ENCODE assay signal across 23 cellular contexts in genomic region chr1:4482526-4482925, GRCh38.
DNase-seq lines count a peak whose midpoint lies in the region; ATAC-seq and TF ChIP-seq lines count a peak whose summit lies in the region.
"Had no signal": no experiment of that assay in that cellular context is flagged by ENCODE, and none has a peak within 500 bp of the region (broad histone marks: within the 10 kb centered on the region; RNA-seq: fewer than 3 reads in every experiment).

No MANE protein-coding gene starts in this region.

- no peak for TF ChIP-seq EP300 in sigmoid colon (IDR thresholded peaks at IDR 0.05)

- peak; percentile 89 for DNase-seq in chondrocyte (ENCODE audit: low spot score)
- DNase-seq in neuronal stem cell (ENCODE audit: low spot score), result no peak
- peak; percentile 39 for DNase-seq in sigmoid colon
- no peak for DNase-seq in SHP77 (lab: John Stamatoyannopoulos, UW)
- no peak for DNase-seq in central memory CD4-positive, alpha-beta T cell
- DNase-seq in GDM1 (lab: John Stamatoyannopoulos, UW), result no peak
- no peak for DNase-seq in mucosa of descending colon
- DNase-seq: AML-193; CD4-positive, CD25-positive, alpha-beta regulatory T cell; CD8-positive, alpha-beta memory T cell; COR-L47; DMS 273 treated with DMSO at 0.1 percent for 48 hours; DMS53; DND-41; EL; GOT3; H7; HFFc6 had no signal

- peaks cover 39% of the 10 kb centered on the region for H3K4me1 ChIP-seq in BLaER1
- H3K4me1 ChIP-seq in neuronal stem cell (ENCODE audit: control insufficient read depth in 2 of 2, insufficient read depth in 1 of 2, low read depth in 1 of 2, low read length in 2 of 2), result peaks cover 0 to 5% of the 10 kb centered on the region in 2 donors
- no peaks in the 10 kb centered on the region for H3K4me1 ChIP-seq in sigmoid colon
- no peaks in the 10 kb centered on the region for H3K4me1 ChIP-seq in mucosa of descending colon (ENCODE audit: low read depth)
- H3K4me1 ChIP-seq: A549 had no signal

- no peaks in the 10 kb centered on the region; the same call in 1 of the 2 replicates for H3K9me3 ChIP-seq in BLaER1
- peaks cover 0 to 2% of the 10 kb centered on the region in 2 donors for H3K9me3 ChIP-seq in neuronal stem cell (replicated peaks in 1 of 2; ENCODE audit: control insufficient read depth in 2 of 2, insufficient read depth in 1 of 2, low read depth in 1 of 2, low read length in 2 of 2)
- H3K9me3 ChIP-seq in sigmoid colon, result no peaks in the 10 kb centered on the region
- H3K9me3 ChIP-seq in mucosa of descending colon, result no peaks in the 10 kb centered on the region

- H2BK12ac ChIP-seq in neuronal stem cell (ENCODE audit: low read length), result no peak overlapping the region

- H3K27ac ChIP-seq in BLaER1 (no peak overlapping the region), neuronal stem cell (replicated peaks; ENCODE audit: low read length) (no peak overlapping the region), sigmoid colon (no peak overlapping the region)
- H3K27ac ChIP-seq: 22Rv1, A549 had no signal

- no peaks in the 10 kb centered on the region for H3K27me3 Mint-ChIP-seq in chondrocyte (ENCODE audit: low read depth)
- H3K27me3 Mint-ChIP-seq: CD4-positive, CD25-positive, alpha-beta regulatory T cell had no signal

- no peaks in the 10 kb centered on the region for H3K36me3 Mint-ChIP-seq in chondrocyte (ENCODE audit: low read depth)
- H3K36me3 Mint-ChIP-seq: CD4-positive, CD25-positive, alpha-beta regulatory T cell had no signal

- no peak for ATAC-seq in mucosa of descending colon
- ATAC-seq: A549, HCT116 had no signal

- H3K4me1 Mint-ChIP-seq in chondrocyte (ENCODE audit: low read depth), result no peaks in the 10 kb centered on the region
- H3K4me1 Mint-ChIP-seq: CD4-positive, CD25-positive, alpha-beta regulatory T cell; CD8-positive, alpha-beta memory T cell; IgD-negative memory B cell had no signal

- H3K36me3 ChIP-seq in BLaER1, result no peaks in the 10 kb centered on the region
- H3K36me3 ChIP-seq in neuronal stem cell (replicated peaks in 1 of 2; ENCODE audit: control insufficient read depth in 2 of 2, insufficient read depth in 2 of 2, low read length in 2 of 2), result no peaks in the 10 kb centered on the region
- H3K36me3 ChIP-seq in sigmoid colon, result no peaks in the 10 kb centered on the region
- no peaks in the 10 kb centered on the region for H3K36me3 ChIP-seq in mucosa of descending colon (ENCODE audit: low read depth)

- no peak for TF ChIP-seq POLR2A in sigmoid colon (IDR thresholded peaks at IDR 0.05)

- H3K23ac ChIP-seq in neuronal stem cell (ENCODE audit: low read depth, low read length, poor library complexity), result peak overlapping the region; percentile 23

- no peak overlapping the region for H2BK5ac ChIP-seq in neuronal stem cell (ENCODE audit: low read length)

- no peaks in the 10 kb centered on the region for H3K79me1 ChIP-seq in neuronal stem cell (ENCODE audit: low read depth, low read length)

- H2AFZ ChIP-seq in neuronal stem cell (ENCODE audit: low read length), result no peak overlapping the region

- peak overlapping the region; percentile 85 for H2AK5ac ChIP-seq in neuronal stem cell (ENCODE audit: low read depth, low read length)

- H4K20me1 ChIP-seq in BLaER1, result no peaks in the 10 kb centered on the region

- no peak overlapping the region for H4K91ac ChIP-seq in neuronal stem cell (ENCODE audit: low read depth, low read length, poor library complexity)

- no peak overlapping the region for H3K27ac Mint-ChIP-seq in chondrocyte (ENCODE audit: unreplicated experiment)
- H3K27ac Mint-ChIP-seq: CD4-positive, CD25-positive, alpha-beta regulatory T cell; CD8-positive, alpha-beta memory T cell; HFFc6; IgD-negative memory B cell had no signal

- TF ChIP-seq CTCF in chondrocyte (IDR thresholded peaks at IDR 0.05) (no peak), sigmoid colon (IDR thresholded peaks at IDR 0.05) (no peak), mucosa of descending colon (IDR thresholded peaks at IDR 0.05) (no peak)

- no CpG with 5 or more reads among the region's 21 CpGs for WGBS in neuronal stem cell (ENCODE audit: extremely low coverage in 2 of 2, insufficient read length in 2 of 2, insufficient replicate concordance in 1 of 2), 2 donors
- WGBS in sigmoid colon, 2 donors, result 88 to 89% methylated on average over 21 of the region's 21 CpGs

- intact Hi-C loops in sigmoid colon (cut with DNase I), result no loop called here
- intact Hi-C loops in mucosa of descending colon (cut with DNase I, micrococcal nuclease), result no loop called here

- H3K4ac ChIP-seq in neuronal stem cell (ENCODE audit: low read length), result no peak overlapping the region

- no peak overlapping the region for H3K4me3 Mint-ChIP-seq in chondrocyte (ENCODE audit: unreplicated experiment)
- H3K4me3 Mint-ChIP-seq: CD4-positive, CD25-positive, alpha-beta regulatory T cell; CD8-positive, alpha-beta memory T cell; HFFc6; IgD-negative memory B cell had no signal

- peak overlapping the region; percentile 66 for H3K18ac ChIP-seq in neuronal stem cell (ENCODE audit: low read length)

- no peak overlapping the region for H2BK120ac ChIP-seq in neuronal stem cell (ENCODE audit: low read depth, low read length)

- H3K14ac ChIP-seq in neuronal stem cell (ENCODE audit: low read length), result no peak overlapping the region

- peak overlapping the region; percentile 18 for H3K4me2 ChIP-seq in BLaER1
- H3K4me2 ChIP-seq in neuronal stem cell (ENCODE audit: insufficient read depth, low read length, poor library complexity, severe bottlenecking), result no peak overlapping the region
- H3K4me2 ChIP-seq: A549 had no signal

- H3K4me3 ChIP-seq in BLaER1, result no peak overlapping the region
- no peak overlapping the region for H3K4me3 ChIP-seq in neuronal stem cell (ENCODE audit: low read length in 2 of 2)
- H3K4me3 ChIP-seq in sigmoid colon, result no peak overlapping the region
- no peak overlapping the region for H3K4me3 ChIP-seq in mucosa of descending colon
- H3K4me3 ChIP-seq: A549 had no signal

- peak overlapping the region; percentile 65 for H2BK15ac ChIP-seq in neuronal stem cell (ENCODE audit: low read length)

- H3K9ac ChIP-seq in BLaER1, result no peak overlapping the region
- peak overlapping the region; percentile 79 for H3K9ac ChIP-seq in neuronal stem cell (ENCODE audit: low read depth, low read length, poor library complexity)

- peak overlapping the region; percentile 74 for H4K8ac ChIP-seq in neuronal stem cell (ENCODE audit: low read depth, low read length)

- H3K27me3 ChIP-seq in BLaER1, result no peaks in the 10 kb centered on the region
- H3K27me3 ChIP-seq in neuronal stem cell (ENCODE audit: control insufficient read depth in 3 of 3, insufficient read depth in 3 of 3, low read depth in 1 of 3, low read length in 3 of 3), result no peaks in the 10 kb centered on the region
- H3K27me3 ChIP-seq in sigmoid colon, result peaks cover 0 to 4% (median 0%) of the 10 kb centered on the region in 3 donors

- peaks cover 51% of the 10 kb centered on the region for H3K9me3 Mint-ChIP-seq in chondrocyte (ENCODE audit: low read depth)

Comparison
In these comparisons a context has a peak if more than half of its experiments do, and no peak if none do; other contexts are left out.
1. DNase-seq: peak in chondrocyte (single experiment) and sigmoid colon (single experiment); none in neuronal stem cell (single experiment), SHP77 (0 of 2), central memory CD4-positive, alpha-beta T cell (single experiment), GDM1 (single experiment) and mucosa of descending colon (0 of 3).